ENCODE assay signal across 9 cellular contexts in genomic region chr3:46880884-46881818, GRCh38. TPM values are rescaled to one million over a fixed set of nuclear protein-coding genes. Genes with fewer than 3 reads are reported as not detected.
DNase-seq lines count a peak whose midpoint lies in the region; ATAC-seq and TF ChIP-seq lines count a peak whose summit lies in the region.
"Had no signal": no experiment of that assay in that cellular context is flagged by ENCODE, and none has a peak within 500 bp of the region (broad histone marks: within the 10 kb centered on the region; RNA-seq: fewer than 3 reads in every experiment).

No MANE protein-coding gene starts in this region.

- H3K4me2 ChIP-seq in GM23248 (ENCODE audit: unreplicated experiment) = peak overlapping the region; percentile 57

- DNase-seq in GM23248 (no peak), ascending aorta (ENCODE audit: low spot score in 2 of 2) (no peak), skeletal muscle cell (ENCODE audit: low read depth) (no peak), NCI-H82 (lab: John Stamatoyannopoulos, UW) (no peak), foreskin keratinocyte (no peak)
- no peak for DNase-seq in effector CD8-positive, alpha-beta T cell (lab: John Stamatoyannopoulos, UW)

- no peaks in the 10 kb centered on the region for H3F3A ChIP-seq in GM23248 (ENCODE audit: insufficient read depth)

- no peak for TF ChIP-seq CTCF in ascending aorta (IDR thresholded peaks at IDR 0.05)
- no peak for TF ChIP-seq CTCF in foreskin keratinocyte (conservative IDR thresholded peaks at IDR 0.05)

- H3K9me3 ChIP-seq in GM23248 (ENCODE audit: low read depth) (no peaks in the 10 kb centered on the region), ascending aorta (no peaks in the 10 kb centered on the region), iPS-18c (ENCODE audit: control insufficient read depth, insufficient read depth, low read length) (no peaks in the 10 kb centered on the region)
- H3K9me3 ChIP-seq: neutrophil had no signal

- WGBS in GM23248 (ENCODE audit: low coverage in 1 of 2, low lambda C conversion rate in 2 of 2, missing lambda C conversion rate in 2 of 2), 2 experiments = 13 to 30% methylated on average over 15 to 44 of the region's 47 CpGs

- no peaks in the 10 kb centered on the region for H3K79me2 ChIP-seq in GM23248 (ENCODE audit: insufficient read depth)

- H3K36me3 ChIP-seq in GM23248 (ENCODE audit: low read depth) (no peaks in the 10 kb centered on the region), ascending aorta (no peaks in the 10 kb centered on the region)
- H3K36me3 ChIP-seq: neutrophil had no signal

- ATAC-seq in GM18870 (IDR thresholded peaks at IDR 0.05; ENCODE audit: unreplicated experiment) (no peak), foreskin keratinocyte (no peak)

- intact Hi-C loops in ascending aorta (cut with DNase I) = no loop called here

- H2AFZ ChIP-seq in GM23248 = peak overlapping the region; percentile 73; the same call in 1 of the 2 replicates

- in situ Hi-C loops in GM23248 (cut with MboI) = no loop called here

- H3K27ac ChIP-seq in GM23248 (no peak overlapping the region), ascending aorta (peak overlapping the region; percentile 74 to 83), foreskin keratinocyte (no peak overlapping the region)
- H3K27ac ChIP-seq: neutrophil had no signal

- peaks cover 7% of the 10 kb centered on the region; the same call in 1 of the 2 replicates for H3K4me1 ChIP-seq in GM23248 (ENCODE audit: insufficient read depth)
- H3K4me1 ChIP-seq in ascending aorta = peaks cover 6 to 15% of the 10 kb centered on the region in 2 donors
- no peaks in the 10 kb centered on the region for H3K4me1 ChIP-seq in foreskin keratinocyte

- no peaks in the 10 kb centered on the region for H3K9me2 ChIP-seq in GM23248 (ENCODE audit: insufficient read depth)

- no peaks in the 10 kb centered on the region for H4K20me1 ChIP-seq in GM23248 (ENCODE audit: insufficient read depth)

- peaks cover 25% of the 10 kb centered on the region; the same call in 1 of the 2 replicates for H3K27me3 ChIP-seq in GM23248 (replicated peaks; ENCODE audit: insufficient read depth)
- H3K27me3 ChIP-seq in ascending aorta = no peaks in the 10 kb centered on the region
- H3K27me3 ChIP-seq in foreskin keratinocyte = peaks cover 64% of the 10 kb centered on the region

- H3K4me3 ChIP-seq in GM23248 (peak overlapping the region; percentile 69; the same call in 1 of the 2 replicates), ascending aorta (peak overlapping the region; percentile 84 to 89), iPS-18c (ENCODE audit: insufficient read depth, low read depth, low read length) (peak overlapping the region; percentile 46), skeletal muscle cell (ENCODE audit: low read depth, low read length) (peak overlapping the region; percentile 57)

- H3K9ac ChIP-seq in GM23248 = no peak overlapping the region

RNA-seq across cellular contexts. Expression of gene PTH1R, which starts 3.6 kb away (rescaled TPM):
- total RNA-seq in GM23248 (2014; rRNA removed; shearing (Covaris generic)) = 1.3 TPM in 1 of 2 replicates, not detected in the other
- polyA plus RNA-seq in GM23248 (2016; fragmentation: Nextera tagmentation; extraction: Ambion mirVana) (0.37 and 0.60 TPM in 2 replicates), foreskin keratinocyte (not detected in 2 replicates)
- total RNA-seq in ascending aorta (10.3 TPM), foreskin keratinocyte (not detected in 2 replicates)

RNA-seq across cellular contexts. Expression of gene MYL3, which starts 17.9 kb away (rescaled TPM):
- total RNA-seq in GM23248 (2014; rRNA removed; shearing (Covaris generic)) = not detected in 2 replicates
- polyA plus RNA-seq in GM23248 (2016; fragmentation: Nextera tagmentation; extraction: Ambion mirVana) (0.68 TPM in 1 of 2 replicates, not detected in the other), foreskin keratinocyte (not detected in 2 replicates)
- total RNA-seq in ascending aorta (3.6 TPM), foreskin keratinocyte (not detected in 2 replicates)

Comparison
In these comparisons a context has a peak if more than half of its experiments do, and no peak if none do; other contexts are left out.
1. H3K27ac ChIP-seq: peak in ascending aorta (2 of 2); none in GM23248 (single experiment) and foreskin keratinocyte (single experiment).
2. Peak in every context shown above with its lines, with median percentiles within 50 percentile points of each other: H3K4me3 ChIP-seq.